In genomic region chr16:89248196-89249005, GRCh38 we compare ENCODE assay signal across 8 cellular contexts. TPM values are rescaled to one million over a fixed set of nuclear protein-coding genes. Genes with fewer than 3 reads are reported as not detected.
A peak's percentile ranks its signal among the peaks of the same experiment; 100 is the strongest.
DNase-seq lines count a peak whose midpoint lies in the region; ATAC-seq, FAIRE-seq and TF ChIP-seq lines count a peak whose summit lies in the region.

No MANE protein-coding gene starts in this region.

- no peak overlapping the region for H3K27ac Mint-ChIP-seq in T-helper 2 cell treated with Interferon-gamma antibody and Interleukin-4, amounts not matched to agents 5 μg/mL and 100 μg/mL, for 36 hours
- H3K27ac Mint-ChIP-seq in activated naive CD8-positive, alpha-beta T cell treated with anti-CD3 and anti-CD28 coated beads for 36 hours: peak overlapping the region; percentile 12

- no peaks in the 10 kb centered on the region for H3K9me1 ChIP-seq in keratinocyte (ENCODE audit: control insufficient read depth, extremely low read depth, insufficient read depth, low read length)

- 61 to 70% (median 64%) methylated on average over 71 of the region's 71 CpGs for WGBS in spleen, 5 donors

- no peaks in the 10 kb centered on the region for H4K20me1 ChIP-seq in keratinocyte (ENCODE audit: control insufficient read depth, extremely low read depth, insufficient read depth, low read length)

- H3K4me1 ChIP-seq in keratinocyte (ENCODE audit: control insufficient read depth, extremely low read depth, insufficient read depth, low read length) (no peaks in the 10 kb centered on the region), spleen (peaks cover 0 to 23% (median 12%) of the 10 kb centered on the region in 6 donors)

- TF ChIP-seq CTCF in keratinocyte (optimal IDR thresholded peaks at IDR 0.05 in 1 of 3, IDR thresholded peaks at IDR 0.05 in 1 of 3, conservative IDR thresholded peaks at IDR 0.05 in 1 of 3; ENCODE audit: extremely low read depth in 1 of 3, insufficient read depth in 2 of 3, low read length in 3 of 3) (no peak), spleen (IDR thresholded peaks at IDR 0.05 in 8 of 11, conservative IDR thresholded peaks at IDR 0.05 in 3 of 11) (no peak)

- no peak overlapping the region for H3K27ac ChIP-seq in keratinocyte (ENCODE audit: control insufficient read depth, insufficient read depth, low read length)
- peak overlapping the region in 1 of 8 donors; percentile 62 for H3K27ac ChIP-seq in spleen

- H3K79me2 ChIP-seq in keratinocyte (ENCODE audit: control insufficient read depth, insufficient read depth, low read length): no peaks in the 10 kb centered on the region

- H3K27me3 ChIP-seq in keratinocyte (ENCODE audit: control insufficient read depth, extremely low read depth, insufficient read depth, low read length) (no peaks in the 10 kb centered on the region), spleen (replicated peaks in 1 of 7) (peaks cover 0 to 18% (median 0%) of the 10 kb centered on the region in 7 donors)

- TF ChIP-seq POLR2A in spleen (IDR thresholded peaks at IDR 0.05): no peak

- H3K4me3 ChIP-seq in keratinocyte (ENCODE audit: control insufficient read depth in 2 of 3, extremely low read depth in 1 of 3, insufficient read depth in 2 of 3, low read depth in 1 of 3, low read length in 3 of 3) (no peak overlapping the region), spleen (peak overlapping the region in 5 of 8 donors; percentile 47 to 75 (median 49))

- peaks cover 9% of the 10 kb centered on the region for H3K9me3 Mint-ChIP-seq in T-helper 2 cell treated with Interferon-gamma antibody and Interleukin-4, amounts not matched to agents 5 μg/mL and 100 μg/mL, for 36 hours
- H3K9me3 Mint-ChIP-seq in activated naive CD8-positive, alpha-beta T cell treated with anti-CD3 and anti-CD28 coated beads for 36 hours: peaks cover 8% of the 10 kb centered on the region

- dilution Hi-C loops in keratinocyte (cut with MboI; ENCODE audit: extremely low pct_ligation_motif_present, low sequenced_read_pairs): no loop called here

- no peak for ATAC-seq in GM19455 (IDR thresholded peaks at IDR 0.05; ENCODE audit: unreplicated experiment)
- ATAC-seq in GM21447 (IDR thresholded peaks at IDR 0.05; ENCODE audit: unreplicated experiment): no peak

- no peaks in the 10 kb centered on the region for H3K27me3 Mint-ChIP-seq in T-helper 2 cell treated with Interferon-gamma antibody and Interleukin-4, amounts not matched to agents 5 μg/mL and 100 μg/mL, for 36 hours (ENCODE audit: low read depth)
- H3K27me3 Mint-ChIP-seq in activated naive CD8-positive, alpha-beta T cell treated with anti-CD3 and anti-CD28 coated beads for 36 hours: no peaks in the 10 kb centered on the region

- peaks cover 5% of the 10 kb centered on the region for H3K4me1 Mint-ChIP-seq in T-helper 2 cell treated with Interferon-gamma antibody and Interleukin-4, amounts not matched to agents 5 μg/mL and 100 μg/mL, for 36 hours (ENCODE audit: low read depth)
- peaks cover 4% of the 10 kb centered on the region for H3K4me1 Mint-ChIP-seq in activated naive CD8-positive, alpha-beta T cell treated with anti-CD3 and anti-CD28 coated beads for 36 hours

- H3K36me3 ChIP-seq in keratinocyte (ENCODE audit: control insufficient read depth in 2 of 2, extremely low read depth in 1 of 2, insufficient read depth in 2 of 2, low read length in 2 of 2) (no peaks in the 10 kb centered on the region), spleen (no peaks in the 10 kb centered on the region)

- H2AFZ ChIP-seq in keratinocyte (ENCODE audit: control insufficient read depth, low read length): no peak overlapping the region

- peak overlapping the region; percentile 56 for H3K4me3 Mint-ChIP-seq in T-helper 2 cell treated with Interferon-gamma antibody and Interleukin-4, amounts not matched to agents 5 μg/mL and 100 μg/mL, for 36 hours
- peak overlapping the region; percentile 74 for H3K4me3 Mint-ChIP-seq in activated naive CD8-positive, alpha-beta T cell treated with anti-CD3 and anti-CD28 coated beads for 36 hours

- peaks cover 2% of the 10 kb centered on the region for H3K36me3 Mint-ChIP-seq in T-helper 2 cell treated with Interferon-gamma antibody and Interleukin-4, amounts not matched to agents 5 μg/mL and 100 μg/mL, for 36 hours (ENCODE audit: low read depth)
- peaks cover 7% of the 10 kb centered on the region for H3K36me3 Mint-ChIP-seq in activated naive CD8-positive, alpha-beta T cell treated with anti-CD3 and anti-CD28 coated beads for 36 hours

- peak overlapping the region; percentile 54 for H3K4me2 ChIP-seq in keratinocyte (ENCODE audit: control insufficient read depth, extremely low read depth, insufficient read depth, low read depth, low read length)

- DNase-seq in T-helper 2 cell treated with Interferon-gamma antibody and Interleukin-4, amounts not matched to agents 5 μg/mL and 100 μg/mL, for 36 hours (ENCODE audit: low spot score): no peak
- DNase-seq in T-helper 2 cell: no peak
- DNase-seq in activated naive CD8-positive, alpha-beta T cell treated with anti-CD3 and anti-CD28 coated beads for 36 hours: no peak
- no peak for DNase-seq in keratinocyte (ENCODE audit: low read depth, low spot score)
- no peak for DNase-seq in spleen
- no peak for DNase-seq in activated gamma-delta T cell (lab: John Stamatoyannopoulos, UW)

- intact Hi-C loops in spleen (cut with DNase I; ENCODE audit: low total_unique reads): no loop called here

- H3K9ac ChIP-seq in keratinocyte (ENCODE audit: control insufficient read depth, extremely low read depth, insufficient read depth, low read length): no peak overlapping the region

- no peak for FAIRE-seq in keratinocyte (lab: Jason Lieb, UNC)

- H3K9me3 ChIP-seq in keratinocyte (ENCODE audit: control insufficient read depth, low read depth, low read length) (no peaks in the 10 kb centered on the region), spleen (peaks cover 0 to 31% (median 19%) of the 10 kb centered on the region in 8 donors)

RNA-seq across cellular contexts. Expression of gene ZNF778, which starts 30.9 kb away (rescaled TPM):
- 1 to 10 TPM; 8.9 to 9.6 TPM for total RNA-seq in activated naive CD8-positive, alpha-beta T cell treated with anti-CD3 and anti-CD28 coated beads for 36 hours
- polyA plus RNA-seq in keratinocyte: 5.4 to 6.2 TPM (median 5.9 TPM) in 3 replicates
- 6.5 TPM for polyA plus RNA-seq in keratinocyte (2011; ENCODE audit: low read depth)
- polyA plus RNA-seq in keratinocyte (2011; cell fraction: cytosol; rRNA removed): 2.5 and 4.1 TPM in 2 replicates
- polyA plus RNA-seq in keratinocyte (2011; cell fraction: nucleus; rRNA removed): 15.1 and 17.0 TPM in 2 replicates
- 3.3 and 3.7 TPM in 2 replicates for polyA plus RNA-seq in keratinocyte (2012; ENCODE audit: low replicate concordance)
- polyA minus RNA-seq in keratinocyte: 4.7 to 13.3 TPM (median 7.3 TPM) in 3 replicates
- 12.9 TPM for polyA minus RNA-seq in keratinocyte (2011; cell fraction: cytosol; rRNA and poly(A)+ RNA removed)
- polyA minus RNA-seq in keratinocyte (2011; cell fraction: nucleus; rRNA and poly(A)+ RNA removed): 9.6 and 16.0 TPM in 2 replicates
- 10 to 100 TPM in 6 of 7 donors, 1 to 10 TPM in 1; 9.4 to 34.4 (median 12.9) TPM for total RNA-seq in spleen
- 1 to 10 TPM; 1.6 to 3.1 (median 1.8) TPM for polyA plus RNA-seq in spleen

RNA-seq across cellular contexts. Expression of gene SLC22A31, which starts 48.1 kb away (rescaled TPM):
- total RNA-seq in activated naive CD8-positive, alpha-beta T cell treated with anti-CD3 and anti-CD28 coated beads for 36 hours: not detected
- polyA plus RNA-seq in keratinocyte (0.05 TPM in 1 of 3 replicates, not detected in the others), spleen (1 to 10 TPM; 1.1 to 5.6 (median 4.2) TPM)
- not detected for polyA plus RNA-seq in keratinocyte (2011; ENCODE audit: low read depth)
- not detected in 2 replicates for polyA plus RNA-seq in keratinocyte (2011; cell fraction: cytosol; rRNA removed)
- 0.09 and 0.35 TPM in 2 replicates for polyA plus RNA-seq in keratinocyte (2011; cell fraction: nucleus; rRNA removed)
- polyA plus RNA-seq in keratinocyte (2012; ENCODE audit: low replicate concordance): 0.54 TPM in 1 of 2 replicates, not detected in the other
- polyA minus RNA-seq in keratinocyte: not detected in 3 replicates
- not detected for polyA minus RNA-seq in keratinocyte (2011; cell fraction: cytosol; rRNA and poly(A)+ RNA removed)
- polyA minus RNA-seq in keratinocyte (2011; cell fraction: nucleus; rRNA and poly(A)+ RNA removed): not detected in 2 replicates
- total RNA-seq in spleen: 1 to 10 TPM in 6 of 7 donors, under 1 TPM in 1; 0.98 to 8.3 (median 4.9) TPM

Comparison
In these comparisons a context has a peak if more than half of its experiments do, and no peak if none do; other contexts are left out.
1. H3K4me3 ChIP-seq: peak in spleen (5 of 8); none in keratinocyte (0 of 3).